ENCODE assay signal across 11 cellular contexts in the genomic region with DNA sequence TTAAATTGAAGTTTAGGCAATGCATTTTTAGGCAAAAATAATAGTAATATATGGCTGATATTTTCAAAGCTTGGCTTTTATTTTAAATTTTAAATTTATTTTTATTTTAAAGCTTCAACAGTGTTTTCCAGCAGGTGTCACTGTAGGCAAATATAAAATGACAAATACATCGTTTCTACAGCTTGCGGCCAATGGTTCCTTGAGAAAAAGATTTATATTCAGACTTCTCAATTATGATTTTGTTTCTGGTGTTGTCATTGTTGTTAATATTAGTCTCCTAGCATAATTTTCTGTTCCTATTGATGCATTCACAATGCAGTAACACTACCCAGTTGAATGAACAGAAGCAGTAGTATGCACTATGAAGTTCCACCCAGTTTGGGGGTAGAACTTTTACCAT.
A peak's percentile ranks its signal among the peaks of the same experiment; 100 is the strongest.
DNase-seq lines count a peak whose midpoint lies in the region; ATAC-seq and TF ChIP-seq lines count a peak whose summit lies in the region.
"Had no signal": no experiment of that assay in that cellular context is flagged by ENCODE, and none has a peak within 500 bp of the region (broad histone marks: within the 10 kb centered on the region; RNA-seq: fewer than 3 reads in every experiment).

No MANE protein-coding gene starts in this region.

- 23% methylated on average over 2 of the region's 2 CpGs for WGBS in hepatocyte (ENCODE audit: low lambda C conversion rate, missing lambda C conversion rate)

- no peak overlapping the region for H3K4me3 ChIP-seq in Karpas-422 (ENCODE audit: low read length)
- no peak overlapping the region for H3K4me3 ChIP-seq in hepatocyte
- H3K4me3 ChIP-seq: mucosa of descending colon had no signal

- no peaks in the 10 kb centered on the region for H4K20me1 ChIP-seq in Karpas-422 (ENCODE audit: insufficient read depth, low read depth, low read length)
- no peaks in the 10 kb centered on the region for H4K20me1 ChIP-seq in hepatocyte (ENCODE audit: insufficient read depth, poor library complexity, severe bottlenecking)

- no peak overlapping the region for H2AFZ ChIP-seq in Karpas-422 (ENCODE audit: low read length)
- H2AFZ ChIP-seq in hepatocyte = no peak overlapping the region

- H3K27me3 ChIP-seq in Karpas-422 (ENCODE audit: low read length) (no peaks in the 10 kb centered on the region), hepatocyte (peaks cover 12% of the 10 kb centered on the region)

- no peak for ATAC-seq in GM18870 (IDR thresholded peaks at IDR 0.05; ENCODE audit: unreplicated experiment)
- no peak for ATAC-seq in GM18517 (IDR thresholded peaks at IDR 0.05; ENCODE audit: unreplicated experiment)
- ATAC-seq: mucosa of descending colon; stimulated activated naive CD8-positive, alpha-beta T cell treated with anti-CD3 and anti-CD28 coated beads, Interleukin-15, amount 100 ng/mL, for 72 hours had no signal

- H3K4me1 ChIP-seq in Karpas-422 (ENCODE audit: low read length) (no peaks in the 10 kb centered on the region), hepatocyte (ENCODE audit: insufficient read depth) (no peaks in the 10 kb centered on the region)

- peak; percentile 60 for TF ChIP-seq CTCF in hepatocyte (IDR thresholded peaks at IDR 0.05; ENCODE audit: poor library complexity)

- DNase-seq in Ammon's horn (ENCODE audit: low spot score) = peak; percentile 31
- peak; percentile 61 for DNase-seq in Karpas-422
- peak; percentile 2 for DNase-seq in SHP77 treated with DMSO at 0.1 percent for 48 hours (lab: John Stamatoyannopoulos, UW)
- DNase-seq in hepatocyte (ENCODE audit: low spot score) = peak; percentile 35
- no peak for DNase-seq in NCI-H128 (lab: John Stamatoyannopoulos, UW; ENCODE audit: unreplicated experiment)
- DNase-seq in GM19238 (ENCODE audit: insufficient read length, low spot score) = no peak
- DNase-seq: activated gamma-delta T cell; mucosa of descending colon; stimulated activated naive CD8-positive, alpha-beta T cell treated with anti-CD3 and anti-CD28 coated beads, Interleukin-15, amount 100 ng/mL, for 72 hours had no signal

- no peak overlapping the region for H3K4me2 ChIP-seq in Karpas-422 (ENCODE audit: low read depth, low read length, poor library complexity, severe bottlenecking)
- no peak overlapping the region for H3K4me2 ChIP-seq in hepatocyte

- no peak overlapping the region for H3K27ac ChIP-seq in Karpas-422 (ENCODE audit: low read length)
- no peak overlapping the region for H3K27ac ChIP-seq in hepatocyte

- H3K79me2 ChIP-seq in Karpas-422 (ENCODE audit: low read length) (no peaks in the 10 kb centered on the region), hepatocyte (no peaks in the 10 kb centered on the region)

- H3K9me2 ChIP-seq in Karpas-422 (replicated peaks; ENCODE audit: insufficient read depth, low read length) (no peaks in the 10 kb centered on the region), hepatocyte (replicated peaks; ENCODE audit: insufficient read depth) (no peaks in the 10 kb centered on the region)

- no peaks in the 10 kb centered on the region for H3K36me3 ChIP-seq in Karpas-422 (ENCODE audit: insufficient read depth, low read length)
- no peaks in the 10 kb centered on the region for H3K36me3 ChIP-seq in hepatocyte (replicated peaks; ENCODE audit: insufficient read depth, low read depth)

- H3K9me3 ChIP-seq in Karpas-422 (ENCODE audit: low read length) = no peaks in the 10 kb centered on the region
- no peaks in the 10 kb centered on the region for H3K9me3 ChIP-seq in hepatocyte (ENCODE audit: low read depth)
- H3K9me3 ChIP-seq: mucosa of descending colon had no signal

- no peak overlapping the region for H3K9ac ChIP-seq in Karpas-422 (ENCODE audit: low read length)

Comparison
In these comparisons a context has a peak if more than half of its experiments do, and no peak if none do; other contexts are left out.
1. DNase-seq: peak in Ammon's horn (single experiment), Karpas-422 (single experiment), SHP77 treated with DMSO at 0.1 percent for 48 hours (single experiment) and hepatocyte (single experiment); none in NCI-H128 (single experiment) and GM19238 (single experiment).